16 cellular contexts compared by ENCODE assay signal in genomic region chr1:155466617-155466972, GRCh38.
DNase-seq lines count a peak whose midpoint lies in the region; ATAC-seq and TF ChIP-seq lines count a peak whose summit lies in the region.
"Had no signal": no experiment of that assay in that cellular context is flagged by ENCODE, and none has a peak within 500 bp of the region (broad histone marks: within the 10 kb centered on the region; RNA-seq: fewer than 3 reads in every experiment).

No MANE protein-coding gene starts in this region.

- H4K20me1 ChIP-seq in Karpas-422 (ENCODE audit: insufficient read depth, low read depth, low read length) = no peaks in the 10 kb centered on the region

- no peak overlapping the region for H2AFZ ChIP-seq in Karpas-422 (ENCODE audit: low read length)

- peaks cover 5% of the 10 kb centered on the region for H3K9me3 Mint-ChIP-seq in activated CD4-positive, alpha-beta T cell treated with anti-CD3 and anti-CD28 coated beads for 36 hours (ENCODE audit: low read depth)
- H3K9me3 Mint-ChIP-seq in central memory CD8-positive, alpha-beta T cell = no peaks in the 10 kb centered on the region

- ATAC-seq in activated CD4-positive, alpha-beta T cell treated with anti-CD3 and anti-CD28 coated beads for 36 hours = peak; percentile 37
- peak; percentile 64 for ATAC-seq in central memory CD8-positive, alpha-beta T cell (replicated peaks; ENCODE audit: extremely low read depth, poor library complexity, severe bottlenecking)
- ATAC-seq in psoas muscle (peak in 1 of 4 donors; percentile 8), Right ventricle myocardium inferior (no peak), HG02870 (IDR thresholded peaks at IDR 0.05; ENCODE audit: unreplicated experiment) (no peak)
- ATAC-seq: left lobe of liver, right cardiac atrium had no signal

- H3K4me1 Mint-ChIP-seq in activated CD4-positive, alpha-beta T cell treated with anti-CD3 and anti-CD28 coated beads for 36 hours = peaks cover 52% of the 10 kb centered on the region
- H3K4me1 Mint-ChIP-seq in central memory CD8-positive, alpha-beta T cell = peaks cover 40% of the 10 kb centered on the region

- H3K27ac ChIP-seq in Karpas-422 (ENCODE audit: low read length) (peak overlapping the region; percentile 25; the same call in 1 of the 2 replicates), psoas muscle (peak overlapping the region; percentile 19)
- H3K27ac ChIP-seq: colonic mucosa had no signal

- POLR2A ChIA-PET in activated CD4-positive, alpha-beta T cell treated with anti-CD3 and anti-CD28 coated beads for 36 hours (lab: Charles Lee) = interaction anchor here (0.7 kb wide), 1 partner anchor 11 kb away, joined by 5 read pairs; no protein-coding TSS in a partner anchor

- intact Hi-C loops in activated CD4-positive, alpha-beta T cell treated with anti-CD3 and anti-CD28 coated beads for 36 hours (cut with DNase I, micrococcal nuclease) = no loop called here
- intact Hi-C loops in psoas muscle (cut with DNase I) = no loop called here
- intact Hi-C loops in Right ventricle myocardium inferior (cut with DNase I) = no loop called here

- peaks cover 40% of the 10 kb centered on the region for H3K4me1 ChIP-seq in Karpas-422 (ENCODE audit: low read length)
- H3K4me1 ChIP-seq in psoas muscle = peaks cover 18% of the 10 kb centered on the region
- H3K4me1 ChIP-seq: Caco-2, colonic mucosa had no signal

- no peak for DNase-seq in activated CD4-positive, alpha-beta T cell treated with anti-CD3 and anti-CD28 coated beads for 36 hours
- DNase-seq in activated CD4-positive, alpha-beta T cell treated with anti-CD3 and anti-CD28 coated beads for 48 hours = no peak
- DNase-seq in Karpas-422 (no peak), psoas muscle (no peak), Right ventricle myocardium inferior (ENCODE audit: missing footprints) (no peak), activated gamma-delta T cell treated with Interleukin-2 at 50 U/mL for 16 hours (no peak)
- DNase-seq in central memory CD8-positive, alpha-beta T cell (ENCODE audit: low spot score in 2 of 2) = no peak
- DNase-seq: Caco-2; colonic mucosa; KBM-7; NCI-H446 treated with DMSO at 0.1 percent for 48 hours; OCI-M1; right cardiac atrium; stimulated activated CD4-positive, alpha-beta T cell treated with anti-CD3 and anti-CD28 coated beads, Interleukin-4, amount 100 ng/mL, for 1 hour had no signal

- H3K27ac Mint-ChIP-seq in activated CD4-positive, alpha-beta T cell treated with anti-CD3 and anti-CD28 coated beads for 36 hours = peak overlapping the region; percentile 61
- peak overlapping the region; percentile 62 for H3K27ac Mint-ChIP-seq in central memory CD8-positive, alpha-beta T cell (ENCODE audit: low read depth)

- H3K9me3 ChIP-seq in Karpas-422 (ENCODE audit: low read length) = peaks cover 3% of the 10 kb centered on the region; the same call in 1 of the 2 replicates
- H3K9me3 ChIP-seq in psoas muscle = peaks cover 7% of the 10 kb centered on the region
- H3K9me3 ChIP-seq: colonic mucosa had no signal

- H3K4me2 ChIP-seq in Karpas-422 (ENCODE audit: low read depth, low read length, poor library complexity, severe bottlenecking) = no peak overlapping the region

- CTCF ChIA-PET in activated CD4-positive, alpha-beta T cell treated with anti-CD3 and anti-CD28 coated beads for 36 hours (lab: Charles Lee) = interaction anchor here (0.6 to 1.6 kb wide), 5 partner anchors 20 to 216 kb away, joined by 3 to 5 read pairs (median 4); no protein-coding TSS in a partner anchor

- WGBS in psoas muscle, 3 donors = 97 to 100% (median 100%) methylated on average over 1 of the region's 1 CpG

- H3K9me2 ChIP-seq in Karpas-422 (replicated peaks; ENCODE audit: insufficient read depth, low read length) = no peaks in the 10 kb centered on the region

- no peaks in the 10 kb centered on the region for H3K27me3 Mint-ChIP-seq in activated CD4-positive, alpha-beta T cell treated with anti-CD3 and anti-CD28 coated beads for 36 hours
- H3K27me3 Mint-ChIP-seq in central memory CD8-positive, alpha-beta T cell = no peaks in the 10 kb centered on the region

- peaks cover 91% of the 10 kb centered on the region for H3K79me2 ChIP-seq in Karpas-422 (ENCODE audit: low read length)

- H3K36me3 Mint-ChIP-seq in activated CD4-positive, alpha-beta T cell treated with anti-CD3 and anti-CD28 coated beads for 36 hours (ENCODE audit: low read depth) = peaks cover 22% of the 10 kb centered on the region
- H3K36me3 Mint-ChIP-seq in central memory CD8-positive, alpha-beta T cell (ENCODE audit: insufficient read depth) = peaks cover 10% of the 10 kb centered on the region

- H3K4me3 ChIP-seq in Karpas-422 (ENCODE audit: low read length) = no peak overlapping the region
- H3K4me3 ChIP-seq in psoas muscle = no peak overlapping the region
- H3K4me3 ChIP-seq: colonic mucosa had no signal

- peaks cover 7% of the 10 kb centered on the region; the same call in 1 of the 2 replicates for H3K36me3 ChIP-seq in Karpas-422 (ENCODE audit: insufficient read depth, low read length)
- H3K36me3 ChIP-seq in psoas muscle (ENCODE audit: insufficient read depth in 1 of 2, low read depth in 1 of 2) = peaks cover 0 to 13% of the 10 kb centered on the region in 2 donors
- H3K36me3 ChIP-seq: colonic mucosa had no signal

- H3K27me3 ChIP-seq in Karpas-422 (ENCODE audit: low read length) (no peaks in the 10 kb centered on the region), psoas muscle (ENCODE audit: insufficient read depth in 3 of 3, low read length in 2 of 3) (no peaks in the 10 kb centered on the region)
- H3K27me3 ChIP-seq: colonic mucosa had no signal

- TF ChIP-seq CTCF in psoas muscle (IDR thresholded peaks at IDR 0.05) = no peak

- H3K4me3 Mint-ChIP-seq in activated CD4-positive, alpha-beta T cell treated with anti-CD3 and anti-CD28 coated beads for 36 hours = no peak overlapping the region
- no peak overlapping the region for H3K4me3 Mint-ChIP-seq in central memory CD8-positive, alpha-beta T cell

- no peak overlapping the region for H3K9ac ChIP-seq in Karpas-422 (ENCODE audit: low read length)

Comparison
In these comparisons a context has a peak if more than half of its experiments do, and no peak if none do; other contexts are left out.
1. ATAC-seq: peak in activated CD4-positive, alpha-beta T cell treated with anti-CD3 and anti-CD28 coated beads for 36 hours (single experiment) and central memory CD8-positive, alpha-beta T cell (single experiment); none in Right ventricle myocardium inferior (single experiment) and HG02870 (single experiment).